In the genomic region with DNA sequence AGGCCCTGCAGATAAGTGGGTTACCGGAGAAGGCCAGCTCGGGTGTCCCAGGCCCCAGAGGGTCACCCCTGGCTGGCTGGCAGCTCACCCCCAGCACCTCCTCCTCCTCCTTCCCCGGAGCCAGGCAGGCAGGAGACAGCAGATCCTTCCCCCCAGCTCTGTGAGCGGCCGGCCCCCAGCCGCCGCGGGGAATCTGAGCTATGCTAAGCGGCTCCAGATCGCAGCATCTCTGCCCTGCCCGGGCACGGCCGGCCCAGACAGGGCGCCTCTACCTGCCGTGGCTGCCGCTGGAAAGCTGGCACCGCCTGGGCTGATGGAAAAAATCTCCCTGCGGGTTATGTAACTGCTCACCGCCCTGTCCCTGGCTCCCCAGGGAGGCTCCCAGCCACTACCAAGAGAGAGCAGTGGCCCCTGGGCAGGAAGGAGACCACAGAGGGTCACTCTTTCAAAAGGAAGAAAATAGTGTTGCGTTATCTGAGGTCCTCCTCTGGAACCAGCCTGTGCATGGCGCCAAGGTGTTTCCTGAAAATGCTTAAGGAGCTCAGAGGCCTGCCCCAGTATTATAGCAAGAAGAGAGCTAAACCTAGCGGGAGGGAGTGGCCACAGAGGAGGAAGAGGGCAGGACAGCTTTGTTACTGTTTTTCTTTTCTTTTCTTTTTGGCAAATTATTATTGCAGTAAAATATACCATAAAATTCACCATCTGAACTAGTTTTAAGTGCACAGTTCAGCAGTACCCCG, we compare ENCODE assay signal across 1 cellular context.
TF ChIP-seq lines count a peak whose summit lies in the region.

No MANE protein-coding gene starts in this region.

TF ChIP-seq in WTC11, 78 proteins besides CTCF, POLR2A, EP300 and RAD21 (continued from another document):
- TF ChIP-seq, protein P1, sequence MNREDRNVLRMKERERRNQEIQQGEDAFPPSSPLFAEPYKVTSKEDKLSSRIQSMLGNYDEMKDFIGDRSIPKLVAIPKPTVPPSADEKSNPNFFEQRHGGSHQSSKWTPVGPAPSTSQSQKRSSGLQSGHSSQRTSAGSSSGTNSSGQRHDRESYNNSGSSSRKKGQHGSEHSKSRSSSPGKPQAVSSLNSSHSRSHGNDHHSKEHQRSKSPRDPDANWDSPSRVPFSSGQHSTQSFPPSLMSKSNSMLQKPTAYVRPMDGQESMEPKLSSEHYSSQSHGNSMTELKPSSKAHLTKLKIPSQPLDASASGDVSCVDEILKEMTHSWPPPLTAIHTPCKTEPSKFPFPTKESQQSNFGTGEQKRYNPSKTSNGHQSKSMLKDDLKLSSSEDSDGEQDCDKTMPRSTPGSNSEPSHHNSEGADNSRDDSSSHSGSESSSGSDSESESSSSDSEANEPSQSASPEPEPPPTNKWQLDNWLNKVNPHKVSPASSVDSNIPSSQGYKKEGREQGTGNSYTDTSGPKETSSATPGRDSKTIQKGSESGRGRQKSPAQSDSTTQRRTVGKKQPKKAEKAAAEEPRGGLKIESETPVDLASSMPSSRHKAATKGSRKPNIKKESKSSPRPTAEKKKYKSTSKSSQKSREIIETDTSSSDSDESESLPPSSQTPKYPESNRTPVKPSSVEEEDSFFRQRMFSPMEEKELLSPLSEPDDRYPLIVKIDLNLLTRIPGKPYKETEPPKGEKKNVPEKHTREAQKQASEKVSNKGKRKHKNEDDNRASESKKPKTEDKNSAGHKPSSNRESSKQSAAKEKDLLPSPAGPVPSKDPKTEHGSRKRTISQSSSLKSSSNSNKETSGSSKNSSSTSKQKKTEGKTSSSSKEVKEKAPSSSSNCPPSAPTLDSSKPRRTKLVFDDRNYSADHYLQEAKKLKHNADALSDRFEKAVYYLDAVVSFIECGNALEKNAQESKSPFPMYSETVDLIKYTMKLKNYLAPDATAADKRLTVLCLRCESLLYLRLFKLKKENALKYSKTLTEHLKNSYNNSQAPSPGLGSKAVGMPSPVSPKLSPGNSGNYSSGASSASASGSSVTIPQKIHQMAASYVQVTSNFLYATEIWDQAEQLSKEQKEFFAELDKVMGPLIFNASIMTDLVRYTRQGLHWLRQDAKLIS (CRISPR knock-in tag; IDR thresholded peaks at IDR 0.05; ENCODE audit: borderline replicate concordance): no peak
- TF ChIP-seq, protein P2, sequence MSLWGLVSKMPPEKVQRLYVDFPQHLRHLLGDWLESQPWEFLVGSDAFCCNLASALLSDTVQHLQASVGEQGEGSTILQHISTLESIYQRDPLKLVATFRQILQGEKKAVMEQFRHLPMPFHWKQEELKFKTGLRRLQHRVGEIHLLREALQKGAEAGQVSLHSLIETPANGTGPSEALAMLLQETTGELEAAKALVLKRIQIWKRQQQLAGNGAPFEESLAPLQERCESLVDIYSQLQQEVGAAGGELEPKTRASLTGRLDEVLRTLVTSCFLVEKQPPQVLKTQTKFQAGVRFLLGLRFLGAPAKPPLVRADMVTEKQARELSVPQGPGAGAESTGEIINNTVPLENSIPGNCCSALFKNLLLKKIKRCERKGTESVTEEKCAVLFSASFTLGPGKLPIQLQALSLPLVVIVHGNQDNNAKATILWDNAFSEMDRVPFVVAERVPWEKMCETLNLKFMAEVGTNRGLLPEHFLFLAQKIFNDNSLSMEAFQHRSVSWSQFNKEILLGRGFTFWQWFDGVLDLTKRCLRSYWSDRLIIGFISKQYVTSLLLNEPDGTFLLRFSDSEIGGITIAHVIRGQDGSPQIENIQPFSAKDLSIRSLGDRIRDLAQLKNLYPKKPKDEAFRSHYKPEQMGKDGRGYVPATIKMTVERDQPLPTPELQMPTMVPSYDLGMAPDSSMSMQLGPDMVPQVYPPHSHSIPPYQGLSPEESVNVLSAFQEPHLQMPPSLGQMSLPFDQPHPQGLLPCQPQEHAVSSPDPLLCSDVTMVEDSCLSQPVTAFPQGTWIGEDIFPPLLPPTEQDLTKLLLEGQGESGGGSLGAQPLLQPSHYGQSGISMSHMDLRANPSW (CRISPR knock-in tag; conservative IDR thresholded peaks at IDR 0.05; ENCODE audit: low read depth): no peak
- TF ChIP-seq, protein P3, sequence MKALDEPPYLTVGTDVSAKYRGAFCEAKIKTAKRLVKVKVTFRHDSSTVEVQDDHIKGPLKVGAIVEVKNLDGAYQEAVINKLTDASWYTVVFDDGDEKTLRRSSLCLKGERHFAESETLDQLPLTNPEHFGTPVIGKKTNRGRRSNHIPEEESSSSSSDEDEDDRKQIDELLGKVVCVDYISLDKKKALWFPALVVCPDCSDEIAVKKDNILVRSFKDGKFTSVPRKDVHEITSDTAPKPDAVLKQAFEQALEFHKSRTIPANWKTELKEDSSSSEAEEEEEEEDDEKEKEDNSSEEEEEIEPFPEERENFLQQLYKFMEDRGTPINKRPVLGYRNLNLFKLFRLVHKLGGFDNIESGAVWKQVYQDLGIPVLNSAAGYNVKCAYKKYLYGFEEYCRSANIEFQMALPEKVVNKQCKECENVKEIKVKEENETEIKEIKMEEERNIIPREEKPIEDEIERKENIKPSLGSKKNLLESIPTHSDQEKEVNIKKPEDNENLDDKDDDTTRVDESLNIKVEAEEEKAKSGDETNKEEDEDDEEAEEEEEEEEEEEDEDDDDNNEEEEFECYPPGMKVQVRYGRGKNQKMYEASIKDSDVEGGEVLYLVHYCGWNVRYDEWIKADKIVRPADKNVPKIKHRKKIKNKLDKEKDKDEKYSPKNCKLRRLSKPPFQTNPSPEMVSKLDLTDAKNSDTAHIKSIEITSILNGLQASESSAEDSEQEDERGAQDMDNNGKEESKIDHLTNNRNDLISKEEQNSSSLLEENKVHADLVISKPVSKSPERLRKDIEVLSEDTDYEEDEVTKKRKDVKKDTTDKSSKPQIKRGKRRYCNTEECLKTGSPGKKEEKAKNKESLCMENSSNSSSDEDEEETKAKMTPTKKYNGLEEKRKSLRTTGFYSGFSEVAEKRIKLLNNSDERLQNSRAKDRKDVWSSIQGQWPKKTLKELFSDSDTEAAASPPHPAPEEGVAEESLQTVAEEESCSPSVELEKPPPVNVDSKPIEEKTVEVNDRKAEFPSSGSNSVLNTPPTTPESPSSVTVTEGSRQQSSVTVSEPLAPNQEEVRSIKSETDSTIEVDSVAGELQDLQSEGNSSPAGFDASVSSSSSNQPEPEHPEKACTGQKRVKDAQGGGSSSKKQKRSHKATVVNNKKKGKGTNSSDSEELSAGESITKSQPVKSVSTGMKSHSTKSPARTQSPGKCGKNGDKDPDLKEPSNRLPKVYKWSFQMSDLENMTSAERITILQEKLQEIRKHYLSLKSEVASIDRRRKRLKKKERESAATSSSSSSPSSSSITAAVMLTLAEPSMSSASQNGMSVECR (CRISPR knock-in tag; IDR thresholded peaks at IDR 0.05; ENCODE audit: borderline replicate concordance): no peak
- TF ChIP-seq, protein P4, sequence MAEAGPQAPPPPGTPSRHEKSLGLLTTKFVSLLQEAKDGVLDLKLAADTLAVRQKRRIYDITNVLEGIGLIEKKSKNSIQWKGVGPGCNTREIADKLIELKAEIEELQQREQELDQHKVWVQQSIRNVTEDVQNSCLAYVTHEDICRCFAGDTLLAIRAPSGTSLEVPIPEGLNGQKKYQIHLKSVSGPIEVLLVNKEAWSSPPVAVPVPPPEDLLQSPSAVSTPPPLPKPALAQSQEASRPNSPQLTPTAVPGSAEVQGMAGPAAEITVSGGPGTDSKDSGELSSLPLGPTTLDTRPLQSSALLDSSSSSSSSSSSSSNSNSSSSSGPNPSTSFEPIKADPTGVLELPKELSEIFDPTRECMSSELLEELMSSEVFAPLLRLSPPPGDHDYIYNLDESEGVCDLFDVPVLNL (CRISPR knock-in tag; IDR thresholded peaks at IDR 0.05; ENCODE audit: borderline replicate concordance, low read depth): no peak
- TF ChIP-seq, protein P5, sequence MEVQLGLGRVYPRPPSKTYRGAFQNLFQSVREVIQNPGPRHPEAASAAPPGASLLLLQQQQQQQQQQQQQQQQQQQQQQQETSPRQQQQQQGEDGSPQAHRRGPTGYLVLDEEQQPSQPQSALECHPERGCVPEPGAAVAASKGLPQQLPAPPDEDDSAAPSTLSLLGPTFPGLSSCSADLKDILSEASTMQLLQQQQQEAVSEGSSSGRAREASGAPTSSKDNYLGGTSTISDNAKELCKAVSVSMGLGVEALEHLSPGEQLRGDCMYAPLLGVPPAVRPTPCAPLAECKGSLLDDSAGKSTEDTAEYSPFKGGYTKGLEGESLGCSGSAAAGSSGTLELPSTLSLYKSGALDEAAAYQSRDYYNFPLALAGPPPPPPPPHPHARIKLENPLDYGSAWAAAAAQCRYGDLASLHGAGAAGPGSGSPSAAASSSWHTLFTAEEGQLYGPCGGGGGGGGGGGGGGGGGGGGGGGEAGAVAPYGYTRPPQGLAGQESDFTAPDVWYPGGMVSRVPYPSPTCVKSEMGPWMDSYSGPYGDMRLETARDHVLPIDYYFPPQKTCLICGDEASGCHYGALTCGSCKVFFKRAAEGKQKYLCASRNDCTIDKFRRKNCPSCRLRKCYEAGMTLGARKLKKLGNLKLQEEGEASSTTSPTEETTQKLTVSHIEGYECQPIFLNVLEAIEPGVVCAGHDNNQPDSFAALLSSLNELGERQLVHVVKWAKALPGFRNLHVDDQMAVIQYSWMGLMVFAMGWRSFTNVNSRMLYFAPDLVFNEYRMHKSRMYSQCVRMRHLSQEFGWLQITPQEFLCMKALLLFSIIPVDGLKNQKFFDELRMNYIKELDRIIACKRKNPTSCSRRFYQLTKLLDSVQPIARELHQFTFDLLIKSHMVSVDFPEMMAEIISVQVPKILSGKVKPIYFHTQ (CRISPR knock-in tag; IDR thresholded peaks at IDR 0.05): no peak
- TF ChIP-seq CREM (CRISPR knock-in tag; IDR thresholded peaks at IDR 0.05) (no peak), ELF4 (CRISPR knock-in tag; IDR thresholded peaks at IDR 0.05; ENCODE audit: low read depth) (no peak)
